Comparison of ENCODE assay signal across 2 cellular contexts in the genomic region with DNA sequence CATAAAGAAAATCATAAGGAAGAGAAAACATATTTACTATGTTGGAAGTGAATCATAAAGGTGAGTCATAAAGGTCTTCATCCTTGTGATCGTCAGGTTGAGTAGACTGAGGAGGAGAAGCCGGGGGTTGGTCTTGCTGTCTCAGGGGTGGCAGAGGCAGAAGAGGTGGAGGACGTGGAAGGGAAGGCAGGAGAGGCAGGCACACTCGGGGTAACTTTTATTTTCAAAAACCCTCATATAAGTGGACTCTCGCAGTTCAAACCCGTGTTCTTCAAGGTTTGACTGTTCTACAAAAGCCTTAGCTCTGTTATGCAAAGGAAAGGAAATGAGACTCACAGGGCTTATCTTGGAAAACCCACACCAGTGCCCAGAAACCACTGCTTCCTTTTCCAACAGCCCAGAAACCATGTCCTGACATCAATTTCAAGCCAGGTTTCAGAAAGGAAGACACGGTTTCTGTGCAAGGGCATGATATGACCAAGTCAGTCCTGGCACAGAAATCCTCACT.
TF ChIP-seq lines count a peak whose summit lies in the region.

No MANE protein-coding gene starts in this region.

TF ChIP-seq in HepG2, 621 proteins besides CTCF, POLR2A, EP300 and RAD21 (continues in another document):
- TF ChIP-seq, protein P1, sequence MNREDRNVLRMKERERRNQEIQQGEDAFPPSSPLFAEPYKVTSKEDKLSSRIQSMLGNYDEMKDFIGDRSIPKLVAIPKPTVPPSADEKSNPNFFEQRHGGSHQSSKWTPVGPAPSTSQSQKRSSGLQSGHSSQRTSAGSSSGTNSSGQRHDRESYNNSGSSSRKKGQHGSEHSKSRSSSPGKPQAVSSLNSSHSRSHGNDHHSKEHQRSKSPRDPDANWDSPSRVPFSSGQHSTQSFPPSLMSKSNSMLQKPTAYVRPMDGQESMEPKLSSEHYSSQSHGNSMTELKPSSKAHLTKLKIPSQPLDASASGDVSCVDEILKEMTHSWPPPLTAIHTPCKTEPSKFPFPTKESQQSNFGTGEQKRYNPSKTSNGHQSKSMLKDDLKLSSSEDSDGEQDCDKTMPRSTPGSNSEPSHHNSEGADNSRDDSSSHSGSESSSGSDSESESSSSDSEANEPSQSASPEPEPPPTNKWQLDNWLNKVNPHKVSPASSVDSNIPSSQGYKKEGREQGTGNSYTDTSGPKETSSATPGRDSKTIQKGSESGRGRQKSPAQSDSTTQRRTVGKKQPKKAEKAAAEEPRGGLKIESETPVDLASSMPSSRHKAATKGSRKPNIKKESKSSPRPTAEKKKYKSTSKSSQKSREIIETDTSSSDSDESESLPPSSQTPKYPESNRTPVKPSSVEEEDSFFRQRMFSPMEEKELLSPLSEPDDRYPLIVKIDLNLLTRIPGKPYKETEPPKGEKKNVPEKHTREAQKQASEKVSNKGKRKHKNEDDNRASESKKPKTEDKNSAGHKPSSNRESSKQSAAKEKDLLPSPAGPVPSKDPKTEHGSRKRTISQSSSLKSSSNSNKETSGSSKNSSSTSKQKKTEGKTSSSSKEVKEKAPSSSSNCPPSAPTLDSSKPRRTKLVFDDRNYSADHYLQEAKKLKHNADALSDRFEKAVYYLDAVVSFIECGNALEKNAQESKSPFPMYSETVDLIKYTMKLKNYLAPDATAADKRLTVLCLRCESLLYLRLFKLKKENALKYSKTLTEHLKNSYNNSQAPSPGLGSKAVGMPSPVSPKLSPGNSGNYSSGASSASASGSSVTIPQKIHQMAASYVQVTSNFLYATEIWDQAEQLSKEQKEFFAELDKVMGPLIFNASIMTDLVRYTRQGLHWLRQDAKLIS (CRISPR knock-in tag; IDR thresholded peaks at IDR 0.05) = no peak
- no peak for TF ChIP-seq MIER2 (CRISPR knock-in tag; IDR thresholded peaks at IDR 0.05)
- no peak for TF ChIP-seq MLLT10 (CRISPR knock-in tag; IDR thresholded peaks at IDR 0.05)
- no peak for TF ChIP-seq HNRNPL (IDR thresholded peaks at IDR 0.05; ENCODE audit: low read depth, low read length)
- no peak for TF ChIP-seq IKZF4 (CRISPR knock-in tag; IDR thresholded peaks at IDR 0.05; ENCODE audit: borderline replicate concordance, low read depth, not compliant biosample characterization)
- TF ChIP-seq ZNF674 (CRISPR knock-in tag; IDR thresholded peaks at IDR 0.05; ENCODE audit: low read depth) = no peak
- TF ChIP-seq CHCHD3 (CRISPR knock-in tag; IDR thresholded peaks at IDR 0.05) = no peak
- TF ChIP-seq FOXC1 (CRISPR knock-in tag; IDR thresholded peaks at IDR 0.05; ENCODE audit: borderline replicate concordance) = no peak
- TF ChIP-seq, protein P2, sequence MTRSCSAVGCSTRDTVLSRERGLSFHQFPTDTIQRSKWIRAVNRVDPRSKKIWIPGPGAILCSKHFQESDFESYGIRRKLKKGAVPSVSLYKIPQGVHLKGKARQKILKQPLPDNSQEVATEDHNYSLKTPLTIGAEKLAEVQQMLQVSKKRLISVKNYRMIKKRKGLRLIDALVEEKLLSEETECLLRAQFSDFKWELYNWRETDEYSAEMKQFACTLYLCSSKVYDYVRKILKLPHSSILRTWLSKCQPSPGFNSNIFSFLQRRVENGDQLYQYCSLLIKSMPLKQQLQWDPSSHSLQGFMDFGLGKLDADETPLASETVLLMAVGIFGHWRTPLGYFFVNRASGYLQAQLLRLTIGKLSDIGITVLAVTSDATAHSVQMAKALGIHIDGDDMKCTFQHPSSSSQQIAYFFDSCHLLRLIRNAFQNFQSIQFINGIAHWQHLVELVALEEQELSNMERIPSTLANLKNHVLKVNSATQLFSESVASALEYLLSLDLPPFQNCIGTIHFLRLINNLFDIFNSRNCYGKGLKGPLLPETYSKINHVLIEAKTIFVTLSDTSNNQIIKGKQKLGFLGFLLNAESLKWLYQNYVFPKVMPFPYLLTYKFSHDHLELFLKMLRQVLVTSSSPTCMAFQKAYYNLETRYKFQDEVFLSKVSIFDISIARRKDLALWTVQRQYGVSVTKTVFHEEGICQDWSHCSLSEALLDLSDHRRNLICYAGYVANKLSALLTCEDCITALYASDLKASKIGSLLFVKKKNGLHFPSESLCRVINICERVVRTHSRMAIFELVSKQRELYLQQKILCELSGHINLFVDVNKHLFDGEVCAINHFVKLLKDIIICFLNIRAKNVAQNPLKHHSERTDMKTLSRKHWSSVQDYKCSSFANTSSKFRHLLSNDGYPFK (CRISPR knock-in tag; IDR thresholded peaks at IDR 0.05; ENCODE audit: borderline replicate concordance) = no peak
- no peak for TF ChIP-seq PPARG (CRISPR knock-in tag; conservative IDR thresholded peaks at IDR 0.05)
- TF ChIP-seq, protein P3, sequence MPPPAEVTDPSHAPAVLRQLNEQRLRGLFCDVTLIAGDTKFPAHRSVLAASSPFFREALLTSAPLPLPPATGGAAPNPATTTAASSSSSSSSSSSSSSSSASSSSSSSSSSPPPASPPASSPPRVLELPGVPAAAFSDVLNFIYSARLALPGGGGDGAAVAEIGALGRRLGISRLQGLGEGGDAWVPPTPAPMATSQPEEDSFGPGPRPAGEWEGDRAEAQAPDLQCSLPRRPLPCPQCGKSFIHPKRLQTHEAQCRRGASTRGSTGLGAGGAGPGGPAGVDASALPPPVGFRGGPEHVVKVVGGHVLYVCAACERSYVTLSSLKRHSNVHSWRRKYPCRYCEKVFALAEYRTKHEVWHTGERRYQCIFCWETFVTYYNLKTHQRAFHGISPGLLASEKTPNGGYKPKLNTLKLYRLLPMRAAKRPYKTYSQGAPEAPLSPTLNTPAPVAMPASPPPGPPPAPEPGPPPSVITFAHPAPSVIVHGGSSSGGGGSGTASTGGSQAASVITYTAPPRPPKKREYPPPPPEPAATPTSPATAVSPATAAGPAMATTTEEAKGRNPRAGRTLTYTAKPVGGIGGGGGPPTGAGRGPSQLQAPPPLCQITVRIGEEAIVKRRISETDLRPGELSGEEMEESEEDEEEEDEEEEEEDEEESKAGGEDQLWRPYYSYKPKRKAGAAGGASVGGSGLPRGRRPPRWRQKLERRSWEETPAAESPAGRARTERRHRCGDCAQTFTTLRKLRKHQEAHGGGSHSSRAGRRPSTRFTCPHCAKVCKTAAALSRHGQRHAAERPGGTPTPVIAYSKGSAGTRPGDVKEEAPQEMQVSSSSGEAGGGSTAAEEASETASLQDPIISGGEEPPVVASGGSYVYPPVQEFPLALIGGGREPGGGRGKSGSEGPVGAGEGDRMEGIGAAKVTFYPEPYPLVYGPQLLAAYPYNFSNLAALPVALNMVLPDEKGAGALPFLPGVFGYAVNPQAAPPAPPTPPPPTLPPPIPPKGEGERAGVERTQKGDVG (CRISPR knock-in tag; IDR thresholded peaks at IDR 0.05; ENCODE audit: borderline replicate concordance) = no peak
- TF ChIP-seq ZNF598 (CRISPR knock-in tag; IDR thresholded peaks at IDR 0.05; ENCODE audit: borderline replicate concordance) = no peak
- TF ChIP-seq, protein P4, sequence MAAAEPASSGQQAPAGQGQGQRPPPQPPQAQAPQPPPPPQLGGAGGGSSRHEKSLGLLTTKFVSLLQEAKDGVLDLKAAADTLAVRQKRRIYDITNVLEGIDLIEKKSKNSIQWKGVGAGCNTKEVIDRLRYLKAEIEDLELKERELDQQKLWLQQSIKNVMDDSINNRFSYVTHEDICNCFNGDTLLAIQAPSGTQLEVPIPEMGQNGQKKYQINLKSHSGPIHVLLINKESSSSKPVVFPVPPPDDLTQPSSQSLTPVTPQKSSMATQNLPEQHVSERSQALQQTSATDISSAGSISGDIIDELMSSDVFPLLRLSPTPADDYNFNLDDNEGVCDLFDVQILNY (CRISPR knock-in tag; conservative IDR thresholded peaks at IDR 0.05) = no peak

TF ChIP-seq in endothelial cell of umbilical vein, 7 proteins besides CTCF, POLR2A, EP300 and RAD21:
- no peak for TF ChIP-seq EZH2 (IDR thresholded peaks at IDR 0.05; ENCODE audit: borderline replicate concordance, low read depth, low read length, severe bottlenecking)
- TF ChIP-seq, protein P5, sequence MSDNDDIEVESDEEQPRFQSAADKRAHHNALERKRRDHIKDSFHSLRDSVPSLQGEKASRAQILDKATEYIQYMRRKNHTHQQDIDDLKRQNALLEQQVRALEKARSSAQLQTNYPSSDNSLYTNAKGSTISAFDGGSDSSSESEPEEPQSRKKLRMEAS (IDR thresholded peaks at IDR 0.05; ENCODE audit: insufficient read depth, insufficient read length) = no peak
- peak; percentile 84 for TF ChIP-seq FOS (IDR thresholded peaks at IDR 0.05; ENCODE audit: borderline replicate concordance, insufficient read depth, low read length)
- TF ChIP-seq GATA2 (IDR thresholded peaks at IDR 0.05; ENCODE audit: insufficient read depth, insufficient read length, low read depth, low read length) = peak; percentile 97
- peak; percentile 69 for TF ChIP-seq JUN (IDR thresholded peaks at IDR 0.05; ENCODE audit: borderline replicate concordance, insufficient read depth, insufficient read length, low read depth)
- TF ChIP-seq MYC (IDR thresholded peaks at IDR 0.05; ENCODE audit: low read depth, low read length) = no peak
- peak; percentile 69 for TF ChIP-seq POLR2AphosphoS5 (IDR thresholded peaks at IDR 0.05; ENCODE audit: insufficient read depth, low read depth, low read length)
